38 cellular contexts compared by ENCODE assay signal in genomic region chr17:40735016-40735415, GRCh38. TPM values are rescaled to one million over a fixed set of nuclear protein-coding genes. Genes with fewer than 3 reads are reported as not detected.
"Had no signal": no experiment of that assay in that cellular context is flagged by ENCODE, and none has a peak within 500 bp of the region (broad histone marks: within the 10 kb centered on the region; RNA-seq: fewer than 3 reads in every experiment).

No MANE protein-coding gene starts in this region.

- ATAC-seq: activated CD8-positive, alpha-beta T cell treated with anti-CD3 and anti-CD28 coated beads for 36 hours; activated naive CD4-positive, alpha-beta T cell treated with anti-CD3 and anti-CD28 coated beads, Interleukin-2, amount 50 U/mL, for 72 hours; activated T-cell treated with anti-CD3 and anti-CD28 coated beads, Interleukin-2, amount 50 U/mL, for 4 hours; body of pancreas had no signal

- H3K27ac ChIP-seq: adrenal gland, body of pancreas, PC-9, SJCRH30, SK-N-MC, WERI-Rb-1 had no signal

- FAIRE-seq: astrocyte, RCC 7860 had no signal

- DNase-seq: activated CD4-positive, alpha-beta T cell treated with anti-CD3 and anti-CD28 coated beads, Interleukin-2, amount 10 ng/mL, durations not matched to agents 24 days and 14 days; activated CD4-positive, alpha-beta T cell treated with anti-CD3 and anti-CD28 coated beads, Interleukin-2, amount 50 U/mL, for 4 hours; activated CD4-positive, CD25-positive, alpha-beta regulatory T cell; activated CD8-positive, alpha-beta T cell treated with anti-CD3 and anti-CD28 coated beads for 36 hours; activated gamma-delta T cell treated with Interleukin-2 at 50 U/mL for 16 hours; activated naive CD4-positive, alpha-beta T cell treated with anti-CD3 and anti-CD28 coated beads for 36 hours; activated T-cell treated with anti-CD3 and anti-CD28 coated beads, Interleukin-2, amount 50 U/mL, for 4 hours; adrenal gland; body of pancreas; central memory CD4-positive, alpha-beta T cell; Kasumi-1; KG1; MM.1S; NCI-H1092 treated with DMSO at 0.1 percent for 48 hours; NCI-H1417; NCI-H146; NCI-H187; NCI-H2029 treated with DMSO at 0.1 percent for 48 hours; NCI-H2171 treated with DMSO at 0.1 percent for 48 hours; NCI-H2227 treated with DMSO at 0.1 percent for 48 hours; NCI-H446; NCI-H510A treated with DMSO at 0.1 percent for 48 hours; NCI-H69; NCI-H82; NK-92 treated with Interleukin-12 subunit alpha and Interleukin-12 subunit beta, amount 100 ng/mL, for 24 hours; PC-9; SHP77; SJCRH30; T1000; WERI-Rb-1 had no signal

- H3K27me3 ChIP-seq: body of pancreas had no signal

- H3K4me3 ChIP-seq: adrenal gland, body of pancreas, PC-9, SJCRH30, SK-N-MC had no signal

- H3K36me3 ChIP-seq: adrenal gland, SJCRH30, WERI-Rb-1 had no signal

RNA-seq across cellular contexts. Expression of gene KRT25, which starts 20.1 kb away (rescaled TPM):
- total RNA-seq: activated CD4-positive, alpha-beta T cell treated with anti-CD3 and anti-CD28 coated beads, Interleukin-2, amount 10 ng/mL, durations not matched to agents 24 days and 14 days; activated CD8-positive, alpha-beta memory T cell treated with anti-CD3 and anti-CD28 coated beads for 36 hours; activated CD8-positive, alpha-beta T cell treated with anti-CD3 and anti-CD28 coated beads for 36 hours; activated naive CD4-positive, alpha-beta T cell treated with anti-CD3 and anti-CD28 coated beads for 36 hours; activated naive CD4-positive, alpha-beta T cell treated with anti-CD3 and anti-CD28 coated beads, Interleukin-2, amount 50 U/mL, for 72 hours; activated T-cell treated with anti-CD3 and anti-CD28 coated beads, Interleukin-2, amount 50 U/mL, for 4 hours; activated T-helper 1 cell treated with anti-CD3 and anti-CD28 coated beads, Interleukin-12 subunit alpha, Interleukin-12 subunit beta, Interleukin-2, Interleukin-4 antibody, amounts not matched to agents 30 ng/mL and 10 ng/mL and 1 ng/mL, durations not matched to agents 14 hours and 24 hours and 36 hours; adrenal gland; astrocyte; body of pancreas; PC-9; SJCRH30; T-helper 1 cell treated with Interleukin-12 subunit alpha and Interleukin-12 subunit beta and Interleukin-4 antibody, amounts not matched to agents 30 ng/mL and 1 ng/mL, for 36 hours; T-helper 2 cell treated with Interferon-gamma antibody and Interleukin-4, amounts not matched to agents 100 ng/mL and 5 ng/mL, for 36 hours had no signal

RNA-seq across cellular contexts. Expression of gene KRT24, which starts 31.5 kb away (rescaled TPM):
- total RNA-seq: activated CD4-positive, alpha-beta T cell treated with anti-CD3 and anti-CD28 coated beads, Interleukin-2, amount 10 ng/mL, durations not matched to agents 24 days and 14 days; activated CD8-positive, alpha-beta memory T cell treated with anti-CD3 and anti-CD28 coated beads for 36 hours; activated CD8-positive, alpha-beta T cell treated with anti-CD3 and anti-CD28 coated beads for 36 hours; activated naive CD4-positive, alpha-beta T cell treated with anti-CD3 and anti-CD28 coated beads for 36 hours; activated naive CD4-positive, alpha-beta T cell treated with anti-CD3 and anti-CD28 coated beads, Interleukin-2, amount 50 U/mL, for 72 hours; activated T-cell treated with anti-CD3 and anti-CD28 coated beads, Interleukin-2, amount 50 U/mL, for 4 hours; activated T-helper 1 cell treated with anti-CD3 and anti-CD28 coated beads, Interleukin-12 subunit alpha, Interleukin-12 subunit beta, Interleukin-2, Interleukin-4 antibody, amounts not matched to agents 30 ng/mL and 10 ng/mL and 1 ng/mL, durations not matched to agents 14 hours and 24 hours and 36 hours; adrenal gland; astrocyte; body of pancreas; PC-9; SJCRH30; T-helper 1 cell treated with Interleukin-12 subunit alpha and Interleukin-12 subunit beta and Interleukin-4 antibody, amounts not matched to agents 30 ng/mL and 1 ng/mL, for 36 hours; T-helper 2 cell treated with Interferon-gamma antibody and Interleukin-4, amounts not matched to agents 100 ng/mL and 5 ng/mL, for 36 hours had no signal

RNA-seq across cellular contexts. Expression of gene KRT26, which starts 37.0 kb away (rescaled TPM):
- total RNA-seq: activated CD4-positive, alpha-beta T cell treated with anti-CD3 and anti-CD28 coated beads, Interleukin-2, amount 10 ng/mL, durations not matched to agents 24 days and 14 days; activated CD8-positive, alpha-beta memory T cell treated with anti-CD3 and anti-CD28 coated beads for 36 hours; activated CD8-positive, alpha-beta T cell treated with anti-CD3 and anti-CD28 coated beads for 36 hours; activated naive CD4-positive, alpha-beta T cell treated with anti-CD3 and anti-CD28 coated beads for 36 hours; activated naive CD4-positive, alpha-beta T cell treated with anti-CD3 and anti-CD28 coated beads, Interleukin-2, amount 50 U/mL, for 72 hours; activated T-cell treated with anti-CD3 and anti-CD28 coated beads, Interleukin-2, amount 50 U/mL, for 4 hours; activated T-helper 1 cell treated with anti-CD3 and anti-CD28 coated beads, Interleukin-12 subunit alpha, Interleukin-12 subunit beta, Interleukin-2, Interleukin-4 antibody, amounts not matched to agents 30 ng/mL and 10 ng/mL and 1 ng/mL, durations not matched to agents 14 hours and 24 hours and 36 hours; adrenal gland; astrocyte; body of pancreas; PC-9; SJCRH30; T-helper 1 cell treated with Interleukin-12 subunit alpha and Interleukin-12 subunit beta and Interleukin-4 antibody, amounts not matched to agents 30 ng/mL and 1 ng/mL, for 36 hours; T-helper 2 cell treated with Interferon-gamma antibody and Interleukin-4, amounts not matched to agents 100 ng/mL and 5 ng/mL, for 36 hours had no signal

RNA-seq across cellular contexts. Expression of gene KRT27, which starts 47.3 kb away (rescaled TPM):
- total RNA-seq: activated CD4-positive, alpha-beta T cell treated with anti-CD3 and anti-CD28 coated beads, Interleukin-2, amount 10 ng/mL, durations not matched to agents 24 days and 14 days; activated CD8-positive, alpha-beta memory T cell treated with anti-CD3 and anti-CD28 coated beads for 36 hours; activated CD8-positive, alpha-beta T cell treated with anti-CD3 and anti-CD28 coated beads for 36 hours; activated naive CD4-positive, alpha-beta T cell treated with anti-CD3 and anti-CD28 coated beads for 36 hours; activated naive CD4-positive, alpha-beta T cell treated with anti-CD3 and anti-CD28 coated beads, Interleukin-2, amount 50 U/mL, for 72 hours; activated T-cell treated with anti-CD3 and anti-CD28 coated beads, Interleukin-2, amount 50 U/mL, for 4 hours; activated T-helper 1 cell treated with anti-CD3 and anti-CD28 coated beads, Interleukin-12 subunit alpha, Interleukin-12 subunit beta, Interleukin-2, Interleukin-4 antibody, amounts not matched to agents 30 ng/mL and 10 ng/mL and 1 ng/mL, durations not matched to agents 14 hours and 24 hours and 36 hours; adrenal gland; astrocyte; body of pancreas; PC-9; SJCRH30; T-helper 1 cell treated with Interleukin-12 subunit alpha and Interleukin-12 subunit beta and Interleukin-4 antibody, amounts not matched to agents 30 ng/mL and 1 ng/mL, for 36 hours; T-helper 2 cell treated with Interferon-gamma antibody and Interleukin-4, amounts not matched to agents 100 ng/mL and 5 ng/mL, for 36 hours had no signal
